In genomic region chr3:186365202-186365974, GRCh38 we compare ENCODE assay signal across 11 cellular contexts. TPM values are rescaled to one million over a fixed set of nuclear protein-coding genes. Genes with fewer than 3 reads are reported as not detected.
DNase-seq lines count a peak whose midpoint lies in the region; ATAC-seq and TF ChIP-seq lines count a peak whose summit lies in the region.
"Had no signal": no experiment of that assay in that cellular context is flagged by ENCODE, and none has a peak within 500 bp of the region (broad histone marks: within the 10 kb centered on the region; RNA-seq: fewer than 3 reads in every experiment).

No MANE protein-coding gene starts in this region.

- no peaks in the 10 kb centered on the region for H3K36me3 ChIP-seq in PC-3 (ENCODE audit: low read depth, low read length)
- H3K36me3 ChIP-seq: ovary had no signal

- H3K4me3 Mint-ChIP-seq in dendritic cell treated with granulocyte-macrophage colony-stimulating factor and Interleukin-4, amounts not matched to agents 40 ng/mL and 50 ng/mL, for 4 days, result no peak overlapping the region

- peaks cover 58% of the 10 kb centered on the region for H3K27me3 ChIP-seq in PC-3 (ENCODE audit: low read length)
- H3K27me3 ChIP-seq: ovary had no signal

- H3K27ac Mint-ChIP-seq in dendritic cell treated with granulocyte-macrophage colony-stimulating factor and Interleukin-4, amounts not matched to agents 40 ng/mL and 50 ng/mL, for 4 days, result peak overlapping the region; percentile 29

- H3K4me2 ChIP-seq in PC-3 (ENCODE audit: low read length), result no peak overlapping the region

- DNase-seq in EH (ENCODE audit: low read depth) (peak; percentile 29), PC-3 (peak; percentile 35), midbrain (lab: John Stamatoyannopoulos, UW) (peak; percentile 18), T-helper 9 cell (no peak), GM13977 (ENCODE audit: low spot score) (no peak)
- no peak for DNase-seq in activated effector memory CD4-positive, alpha-beta T cell treated with Interleukin-2 at 50 U/mL for 16 hours
- DNase-seq: kidney glomerular epithelial cell; ovary; stimulated activated CD4-positive, alpha-beta T cell treated with anti-CD3 and anti-CD28 coated beads, Interleukin-4, amount 100 ng/mL, for 4 hours had no signal

- no peak overlapping the region for H2AFZ ChIP-seq in PC-3 (ENCODE audit: low read length)

- H3K27me3 Mint-ChIP-seq in dendritic cell treated with granulocyte-macrophage colony-stimulating factor and Interleukin-4, amounts not matched to agents 40 ng/mL and 50 ng/mL, for 4 days, result peaks cover 26% of the 10 kb centered on the region

- no peak overlapping the region for H3K4me3 ChIP-seq in PC-3 (ENCODE audit: low read length)
- H3K4me3 ChIP-seq: ovary had no signal

- H3K4me1 ChIP-seq in PC-3 (ENCODE audit: insufficient read depth, low read length), result no peaks in the 10 kb centered on the region

- intact Hi-C loops in PC-3 (cut with micrococcal nuclease), result no loop called here
- intact Hi-C loops in dendritic cell treated with granulocyte-macrophage colony-stimulating factor and Interleukin-4, amounts not matched to agents 40 ng/mL and 50 ng/mL, for 4 days (cut with micrococcal nuclease), result no loop called here

- TF ChIP-seq CTCF in PC-3 (conservative IDR thresholded peaks at IDR 0.05; ENCODE audit: low read depth, low read length), result no peak
- TF ChIP-seq CTCF in GM13977 (IDR thresholded peaks at IDR 0.05; ENCODE audit: extremely low read depth, insufficient read depth, missing control alignments), result no peak

- in situ Hi-C loops in GM13977 (cut with MboI; ENCODE audit: low pct_unique_long_range_greater_than_20kb, low sequenced_read_pairs, unreplicated experiment), result no loop called here

- no peak for ATAC-seq in PC-3
- no peak for ATAC-seq in GM18517 (IDR thresholded peaks at IDR 0.05; ENCODE audit: unreplicated experiment)

- no peaks in the 10 kb centered on the region for H3K9me3 Mint-ChIP-seq in dendritic cell treated with granulocyte-macrophage colony-stimulating factor and Interleukin-4, amounts not matched to agents 40 ng/mL and 50 ng/mL, for 4 days

- H3F3A ChIP-seq in PC-3 (ENCODE audit: low read length, unreplicated experiment), result no peaks in the 10 kb centered on the region

- POLR2A ChIA-PET in PC-3 (lab: Charles Lee; ENCODE audit: unreplicated experiment), result interaction anchor here (0.6 kb wide), 1 partner anchor 101 kb away, joined by 4 read pairs; no protein-coding TSS in a partner anchor

- BruUV-seq in PC-3 (replicated peaks; lab: Mats Ljungman, UMichigan), result no TSS peak

- H3K4me1 Mint-ChIP-seq in dendritic cell treated with granulocyte-macrophage colony-stimulating factor and Interleukin-4, amounts not matched to agents 40 ng/mL and 50 ng/mL, for 4 days (ENCODE audit: low read depth), result peaks cover 80% of the 10 kb centered on the region

- no peaks in the 10 kb centered on the region for H4K20me1 ChIP-seq in PC-3 (ENCODE audit: low read length)

- CTCF ChIA-PET in PC-3 (lab: Charles Lee), result no interaction called here

- H3K9ac ChIP-seq in PC-3 (ENCODE audit: low read length), result no peak overlapping the region

- no peak overlapping the region for H3K27ac ChIP-seq in PC-3 (ENCODE audit: low read length)
- H3K27ac ChIP-seq: ovary had no signal

- no peaks in the 10 kb centered on the region for H3K36me3 Mint-ChIP-seq in dendritic cell treated with granulocyte-macrophage colony-stimulating factor and Interleukin-4, amounts not matched to agents 40 ng/mL and 50 ng/mL, for 4 days (ENCODE audit: low read depth)

- no peaks in the 10 kb centered on the region for H3K9me2 ChIP-seq in PC-3 (replicated peaks; ENCODE audit: low read length)

- H3K9me3 ChIP-seq in PC-3 (ENCODE audit: low read length), result no peaks in the 10 kb centered on the region
- H3K9me3 ChIP-seq: ovary had no signal

- H3K79me2 ChIP-seq in PC-3 (ENCODE audit: low read length), result no peaks in the 10 kb centered on the region

RNA-seq across cellular contexts. Expression of gene DGKG, which starts 3.4 kb away (rescaled TPM):
- 2.5 and 2.7 TPM in 2 replicates for total RNA-seq in PC-3 (2014; rRNA removed)

Comparison
In these comparisons a context has a peak if more than half of its experiments do, and no peak if none do; other contexts are left out.
1. DNase-seq: peak in EH (single experiment), PC-3 (single experiment) and midbrain (single experiment); none in activated effector memory CD4-positive, alpha-beta T cell treated with Interleukin-2 at 50 U/mL for 16 hours (single experiment), T-helper 9 cell (single experiment) and GM13977 (single experiment).